ENCODE assay signal across 7 cellular contexts in genomic region chr2:224472827-224473226, GRCh38.
"Had no signal": no experiment of that assay in that cellular context is flagged by ENCODE, and none has a peak within 500 bp of the region (broad histone marks: within the 10 kb centered on the region; RNA-seq: fewer than 3 reads in every experiment).

No MANE protein-coding gene starts in this region.

- H3K9ac ChIP-seq: GM23248, KMS-11 had no signal

- DNase-seq: GM23248, H9, HCEC 1CT, KBM-7 had no signal

- H3K4me2 ChIP-seq: KMS-11 had no signal

- H3K4me3 ChIP-seq: GM23248 had no signal

- H3K27ac ChIP-seq: GM23248, HL-60, KMS-11 had no signal

- FAIRE-seq: H54 had no signal

- H2AFZ ChIP-seq: GM23248 had no signal
